In genomic region chr5:129904667-129905466, GRCh38 we compare ENCODE assay signal across 8 cellular contexts. TPM values are rescaled to one million over a fixed set of nuclear protein-coding genes. Genes with fewer than 3 reads are reported as not detected.
A peak's percentile ranks its signal among the peaks of the same experiment; 100 is the strongest.
DNase-seq lines count a peak whose midpoint lies in the region; ATAC-seq and TF ChIP-seq lines count a peak whose summit lies in the region.

No MANE protein-coding gene starts in this region.

- H2AFZ ChIP-seq in fibroblast of lung (ENCODE audit: low read length), result peak overlapping the region; percentile 14

- H3K4me3 ChIP-seq in SK-N-MC (peak overlapping the region; percentile 86), fibroblast of lung (replicated peaks in 1 of 4; ENCODE audit: control extremely low read depth in 1 of 4, insufficient read depth in 1 of 4, low read depth in 3 of 4, low read length in 4 of 4) (peak overlapping the region; percentile 43 to 61 (median 56))

- no peak overlapping the region for H3K27ac Mint-ChIP-seq in nephron progenitor cell

- H3K4me1 ChIP-seq in fibroblast of lung (ENCODE audit: control insufficient read depth, extremely low read depth, insufficient read depth, low read length), result peaks cover 9% of the 10 kb centered on the region

- peaks cover 20% of the 10 kb centered on the region for H3K4me1 Mint-ChIP-seq in nephron progenitor cell

- H3K9me3 ChIP-seq in SK-N-MC (ENCODE audit: low read depth, low read length), result no peaks in the 10 kb centered on the region
- no peaks in the 10 kb centered on the region for H3K9me3 ChIP-seq in fibroblast of lung (ENCODE audit: control insufficient read depth, insufficient read depth, low read depth, low read length)

- peaks cover 5% of the 10 kb centered on the region for H3K27me3 ChIP-seq in fibroblast of lung (ENCODE audit: control insufficient read depth, insufficient read depth, low read length)

- DNase-seq in NCI-H1417 (lab: John Stamatoyannopoulos, UW) (peak in 2 of 3 experiments; percentile 30 to 78), NCI-H1417 treated with DMSO at 0.1 percent for 48 hours (lab: John Stamatoyannopoulos, UW) (no peak), SK-N-MC (ENCODE audit: low read depth, low spot score) (no peak), fibroblast of lung (ENCODE audit: low read depth in 2 of 2) (peak in 1 of 2 donors; percentile 20), nephron progenitor cell (peak; percentile 60), cerebellum (ENCODE audit: low spot score) (no peak), DMS79 treated with DMSO at 0.1 percent for 48 hours (lab: John Stamatoyannopoulos, UW) (no peak)

- peak overlapping the region; percentile 89 for H3K4me2 ChIP-seq in fibroblast of lung (ENCODE audit: extremely low read depth, insufficient read depth, low read length)

- H3K4me3 Mint-ChIP-seq in nephron progenitor cell, result peak overlapping the region; percentile 92

- no peaks in the 10 kb centered on the region for H3K36me3 ChIP-seq in SK-N-MC (ENCODE audit: insufficient read depth, low read length)
- no peaks in the 10 kb centered on the region for H3K36me3 ChIP-seq in fibroblast of lung (ENCODE audit: control insufficient read depth, insufficient read depth, low read length)

- peak; percentile 7 for ATAC-seq in HG02642 (IDR thresholded peaks at IDR 0.05; ENCODE audit: poor library complexity, unreplicated experiment)

- H4K20me1 ChIP-seq in fibroblast of lung (ENCODE audit: control insufficient read depth, extremely low read depth, insufficient read depth, low read length), result no peaks in the 10 kb centered on the region

- H3K27me3 Mint-ChIP-seq in nephron progenitor cell (ENCODE audit: low read depth, poor library complexity), result peaks cover 37% of the 10 kb centered on the region

- H3K9ac ChIP-seq in SK-N-MC (ENCODE audit: insufficient read length) (peak overlapping the region; percentile 17), fibroblast of lung (ENCODE audit: insufficient read depth, low read length) (peak overlapping the region; percentile 20)

- TF ChIP-seq CTCF in fibroblast of lung (conservative IDR thresholded peaks at IDR 0.05 in 1 of 2, IDR thresholded peaks at IDR 0.05 in 1 of 2; ENCODE audit: low read depth in 1 of 2, low read length in 2 of 2) (no peak), nephron progenitor cell (IDR thresholded peaks at IDR 0.05) (no peak)

- H3K9me3 Mint-ChIP-seq in nephron progenitor cell, result no peaks in the 10 kb centered on the region

- H3K79me2 ChIP-seq in fibroblast of lung (ENCODE audit: control insufficient read depth, insufficient read depth, low read length), result no peaks in the 10 kb centered on the region

- H3K36me3 Mint-ChIP-seq in nephron progenitor cell (ENCODE audit: low read depth), result no peaks in the 10 kb centered on the region

- no peak overlapping the region for H3K27ac ChIP-seq in SK-N-MC
- no peak overlapping the region for H3K27ac ChIP-seq in fibroblast of lung (ENCODE audit: insufficient read depth, low read length)

RNA-seq across cellular contexts. Expression of gene CHSY3, which starts 0.6 kb away (rescaled TPM):
- total RNA-seq in fibroblast of lung (0.99 and 1.3 TPM in 2 replicates), cerebellum (6.0 TPM)
- polyA plus RNA-seq in fibroblast of lung, result 0.51 and 0.76 TPM in 2 replicates
- polyA plus RNA-seq in fibroblast of lung (2012), result 0.61 and 0.76 TPM in 2 replicates
- 0.55 TPM in 1 of 2 replicates, not detected in the other for polyA minus RNA-seq in fibroblast of lung (ENCODE audit: low replicate concordance)

Comparison
In these comparisons a context has a peak if more than half of its experiments do, and no peak if none do; other contexts are left out.
1. DNase-seq: peak in NCI-H1417 (2 of 3) and nephron progenitor cell (single experiment); none in NCI-H1417 treated with DMSO at 0.1 percent for 48 hours (single experiment), SK-N-MC (single experiment), cerebellum (single experiment) and DMS79 treated with DMSO at 0.1 percent for 48 hours (single experiment).